ENCODE assay signal across 8 cellular contexts in genomic region chr3:149717391-149718056, GRCh38. TPM values are rescaled to one million over a fixed set of nuclear protein-coding genes. Genes with fewer than 3 reads are reported as not detected.
A peak's percentile ranks its signal among the peaks of the same experiment; 100 is the strongest.
DNase-seq lines count a peak whose midpoint lies in the region; ATAC-seq, FAIRE-seq and TF ChIP-seq lines count a peak whose summit lies in the region.

No MANE protein-coding gene starts in this region.

- H3K79me2 ChIP-seq in ACC112 (ENCODE audit: control insufficient read depth, insufficient read depth, low read length, unreplicated experiment) = no peaks in the 10 kb centered on the region

- H3K27me3 ChIP-seq in ACC112 (ENCODE audit: insufficient read depth, low read length) = no peaks in the 10 kb centered on the region
- no peaks in the 10 kb centered on the region for H3K27me3 ChIP-seq in thoracic aorta (replicated peaks; ENCODE audit: insufficient read depth)

- H3K4me3 ChIP-seq in ACC112 (ENCODE audit: low read depth, low read length) = no peak overlapping the region
- H3K4me3 ChIP-seq in LNCaP clone FGC (ENCODE audit: low read depth, low read length) = no peak overlapping the region
- H3K4me3 ChIP-seq in coronary artery = no peak overlapping the region
- H3K4me3 ChIP-seq in thoracic aorta = peak overlapping the region; percentile 51

- ATAC-seq in left colon = peak; percentile 61
- ATAC-seq in thoracic aorta (ENCODE audit: insufficient number of reproducible peaks, low FRiP score, low read depth) = no peak
- no peak for ATAC-seq in GM19397 (IDR thresholded peaks at IDR 0.05; ENCODE audit: unreplicated experiment)

- intact Hi-C loops in left colon (cut with DNase I, micrococcal nuclease) = loop anchor here in 1 of 2 donors (5.0 kb wide), 1 partner anchor 205 kb away; no protein-coding TSS in a partner anchor

- CTCF ChIA-PET in GM10248 (lab: Yijun Ruan, JAX) = interaction anchor here (0.9 to 6.2 kb wide), 32 partner anchors 9 to 238 kb away, joined by 3 to 91 read pairs (median 4); partner anchors contain the start of gene COMMD2

- POLR2A ChIA-PET in GM10248 (lab: Yijun Ruan, JAX) = no interaction called here

- peaks cover 5% of the 10 kb centered on the region for H3K4me1 ChIP-seq in ACC112 (ENCODE audit: control insufficient read depth, insufficient read depth, low read length, unreplicated experiment)
- peaks cover 0 to 3% of the 10 kb centered on the region in 2 donors for H3K4me1 ChIP-seq in thoracic aorta (ENCODE audit: control insufficient read depth in 1 of 2, low read depth in 2 of 2)

- FAIRE-seq in RCC 7860 (lab: Jason Lieb, UNC) = peak; percentile 87

- H3K36me3 ChIP-seq in ACC112 (ENCODE audit: insufficient read depth, low read length) (0 out of 2 replicates have a peak, but pooled peaks cover 2% of the 10 kb centered on the region), thoracic aorta (no peaks in the 10 kb centered on the region)

- peak; percentile 65 for TF ChIP-seq CTCF in GM10248 (IDR thresholded peaks at IDR 0.05; ENCODE audit: control extremely low read depth, extremely low read depth, low read depth, missing control alignments)
- TF ChIP-seq CTCF in LNCaP clone FGC (IDR thresholded peaks at IDR 0.05; ENCODE audit: control insufficient read depth, extremely low read depth, insufficient read depth) = peak; percentile 74
- TF ChIP-seq CTCF in coronary artery (IDR thresholded peaks at IDR 0.05) = peak; percentile 39
- TF ChIP-seq CTCF in thoracic aorta (IDR thresholded peaks at IDR 0.05) = peak; percentile 76

- peak overlapping the region; percentile 58 for H2AFZ ChIP-seq in ACC112 (ENCODE audit: low read length, unreplicated experiment)

- H3K27ac ChIP-seq in ACC112 (ENCODE audit: low read depth, low read length) (no peak overlapping the region), coronary artery (no peak overlapping the region), thoracic aorta (no peak overlapping the region)

- peaks cover 6% of the 10 kb centered on the region for H3K9me3 ChIP-seq in thoracic aorta

- DNase-seq in GM10248 (ENCODE audit: extremely low spot score) (peak; percentile 40), LNCaP clone FGC (ENCODE audit: low read depth) (peak; percentile 47), RCC 7860 (ENCODE audit: low spot score) (peak; percentile 66), coronary artery (ENCODE audit: low spot score) (no peak), left colon (peak in 1 of 2 donors; percentile 34), thoracic aorta (ENCODE audit: low spot score) (peak; percentile 16)

RNA-seq across cellular contexts. Expression of gene COMMD2, which starts 34.8 kb away (rescaled TPM):
- total RNA-seq in left colon (10 to 100 TPM; 25.5 to 27.5 TPM), thoracic aorta (10 to 100 TPM; 11.4 to 20.5 TPM)

RNA-seq across cellular contexts. Expression of gene WWTR1, which starts 59.7 kb away (rescaled TPM):
- total RNA-seq in left colon (10 to 100 TPM in 1 of 2 donors, 1 to 10 TPM in 1; 8.4 to 27.2 TPM), thoracic aorta (100 to 1,000 TPM; 135 to 243 TPM)

Comparison
In these comparisons a context has a peak if more than half of its experiments do, and no peak if none do; other contexts are left out.
1. RNA of gene WWTR1, which starts 59.7 kb away (total RNA-seq): 135 to 243 TPM in thoracic aorta; 8.4 to 27.2 TPM in left colon; every median in the first group is over 4 times any median in the second.
2. Peak in every context shown above with its lines, with median percentiles within 50 percentile points of each other: CTCF ChIP-seq.